ENCODE assay signal across 13 cellular contexts in the genomic region with DNA sequence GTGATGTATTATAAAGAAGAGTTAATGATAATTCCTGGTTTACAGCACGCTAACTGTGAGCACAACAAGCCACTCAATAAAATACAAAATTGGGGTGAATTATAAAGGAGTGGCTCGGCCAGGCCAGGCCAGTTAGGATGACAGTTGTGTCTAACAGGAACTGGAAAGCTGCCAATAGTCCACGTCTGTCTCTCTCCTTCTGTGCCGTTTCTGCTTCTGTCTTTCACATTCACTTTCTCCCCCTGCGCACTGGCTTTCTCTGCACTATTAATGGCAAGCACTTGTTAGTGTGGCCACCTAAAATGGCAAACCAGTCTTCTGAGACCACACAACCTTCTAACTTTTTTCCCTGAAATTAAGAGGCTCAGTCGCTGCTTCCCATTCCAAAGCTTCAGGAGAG.
DNase-seq lines count a peak whose midpoint lies in the region; ATAC-seq and TF ChIP-seq lines count a peak whose summit lies in the region.
"Had no signal": no experiment of that assay in that cellular context is flagged by ENCODE, and none has a peak within 500 bp of the region (broad histone marks: within the 10 kb centered on the region; RNA-seq: fewer than 3 reads in every experiment).

No MANE protein-coding gene starts in this region.

- TF ChIP-seq CTCF in foreskin keratinocyte (conservative IDR thresholded peaks at IDR 0.05) (no peak), WERI-Rb-1 (IDR thresholded peaks at IDR 0.05; ENCODE audit: low read depth, low read length) (no peak)

- no peaks in the 10 kb centered on the region for H3K9me3 ChIP-seq in WERI-Rb-1 (ENCODE audit: severe bottlenecking)

- H3K4me1 ChIP-seq in foreskin keratinocyte, result peaks cover 34% of the 10 kb centered on the region

- ATAC-seq in GM18858 (IDR thresholded peaks at IDR 0.05; ENCODE audit: unreplicated experiment), result peak; percentile 46
- ATAC-seq in HG02588 (IDR thresholded peaks at IDR 0.05; ENCODE audit: unreplicated experiment), result peak; percentile 70
- ATAC-seq in foreskin keratinocyte, result no peak
- ATAC-seq in GM18520 (IDR thresholded peaks at IDR 0.05; ENCODE audit: unreplicated experiment), result no peak

- peak; percentile 77 for DNase-seq in NCI-H2171 treated with DMSO at 0.1 percent for 48 hours (lab: John Stamatoyannopoulos, UW)
- no peak for DNase-seq in foreskin keratinocyte
- no peak for DNase-seq in GM19240 (ENCODE audit: insufficient read length, low spot score)
- no peak for DNase-seq in stimulated activated naive CD4-positive, alpha-beta T cell treated with Interleukin-2 at 50 U/mL for 16 hours (lab: John Stamatoyannopoulos, UW)
- DNase-seq in WERI-Rb-1, result no peak
- DNase-seq: activated CD4-positive, alpha-beta T cell treated with anti-CD3 and anti-CD28 coated beads, Interleukin-2, amount 10 ng/mL, durations not matched to agents 7 days and 5 days; activated naive CD4-positive, alpha-beta T cell treated with anti-CD3 and anti-CD28 coated beads for 36 hours; Kasumi-1; Right ventricle myocardium superior had no signal

- H3K4me3 ChIP-seq in WERI-Rb-1 (ENCODE audit: low read depth, low read length), result no peak overlapping the region
- H3K4me3 ChIP-seq: lung had no signal

- H3K27ac ChIP-seq in foreskin keratinocyte (peak overlapping the region; percentile 74), WERI-Rb-1 (no peak overlapping the region)

- no peaks in the 10 kb centered on the region for H3K36me3 ChIP-seq in WERI-Rb-1

- H3K27me3 ChIP-seq in foreskin keratinocyte (no peaks in the 10 kb centered on the region), WERI-Rb-1 (ENCODE audit: insufficient read depth, low read depth, severe bottlenecking) (no peaks in the 10 kb centered on the region)

Comparison
In these comparisons a context has a peak if more than half of its experiments do, and no peak if none do; other contexts are left out.
1. ATAC-seq: peak in GM18858 (single experiment) and HG02588 (single experiment); none in foreskin keratinocyte (single experiment) and GM18520 (single experiment).